Comparison of ENCODE assay signal across 15 cellular contexts in the genomic region with DNA sequence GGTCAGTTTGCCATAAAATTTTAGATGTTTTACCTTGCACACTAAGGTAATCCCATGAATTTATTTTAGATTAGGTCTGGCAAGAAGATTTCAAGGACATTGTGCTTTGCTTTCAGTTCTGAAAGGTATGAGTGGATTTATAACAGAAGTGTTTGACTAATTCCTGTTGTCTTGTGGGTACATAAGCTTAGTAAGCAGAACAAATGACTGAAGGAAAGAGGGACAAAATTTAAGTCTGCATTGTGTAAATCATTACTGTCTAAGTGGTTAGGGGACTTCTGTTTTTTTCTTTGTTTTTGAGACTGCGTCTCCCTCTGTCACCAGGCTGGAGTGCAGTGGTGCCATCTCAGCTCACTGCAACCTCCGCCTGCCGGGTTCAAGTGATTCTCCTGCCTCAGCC.
"Had no signal": no experiment of that assay in that cellular context is flagged by ENCODE, and none has a peak within 500 bp of the region (broad histone marks: within the 10 kb centered on the region; RNA-seq: fewer than 3 reads in every experiment).

No MANE protein-coding gene starts in this region.

- H3K4me3 Mint-ChIP-seq: activated B cell treated with CpG ODN at 0.5 μM for 24 hours; activated CD4-positive, alpha-beta T cell treated with anti-CD3 and anti-CD28 coated beads, Interleukin-2, amount 10 ng/mL, durations not matched to agents 24 days and 14 days; activated naive CD8-positive, alpha-beta T cell; endodermal cell; natural killer cell treated with Interleukin-12 subunit alpha and Interleukin-12 subunit beta and Interleukin-15 and Interleukin-18, amount 100 ng/mL, for 72 hours had no signal

- H3K27ac ChIP-seq: dorsolateral prefrontal cortex, heart left ventricle, suprapubic skin had no signal

- H3K27me3 Mint-ChIP-seq: activated B cell treated with CpG ODN at 0.5 μM for 24 hours; activated CD4-positive, alpha-beta T cell treated with anti-CD3 and anti-CD28 coated beads, Interleukin-2, amount 10 ng/mL, durations not matched to agents 24 days and 14 days; activated naive CD8-positive, alpha-beta T cell; natural killer cell treated with Interleukin-12 subunit alpha and Interleukin-12 subunit beta and Interleukin-15 and Interleukin-18, amount 100 ng/mL, for 72 hours had no signal

- ATAC-seq: heart left ventricle had no signal

- H3K27me3 ChIP-seq: dorsolateral prefrontal cortex, heart left ventricle, suprapubic skin had no signal

- H3K27ac Mint-ChIP-seq: activated B cell treated with CpG ODN at 0.5 μM for 24 hours; activated CD4-positive, alpha-beta T cell treated with anti-CD3 and anti-CD28 coated beads, Interleukin-2, amount 10 ng/mL, durations not matched to agents 24 days and 14 days; activated naive CD8-positive, alpha-beta T cell; endodermal cell had no signal

- H3K4me3 ChIP-seq: dorsolateral prefrontal cortex, heart left ventricle, suprapubic skin had no signal

- H3K9me3 Mint-ChIP-seq: activated B cell treated with CpG ODN at 0.5 μM for 24 hours; activated CD4-positive, alpha-beta T cell treated with anti-CD3 and anti-CD28 coated beads, Interleukin-2, amount 10 ng/mL, durations not matched to agents 24 days and 14 days; endodermal cell; natural killer cell treated with Interleukin-12 subunit alpha and Interleukin-12 subunit beta and Interleukin-15 and Interleukin-18, amount 100 ng/mL, for 72 hours had no signal

- H3K9me3 ChIP-seq: heart left ventricle, suprapubic skin had no signal

- DNase-seq: activated B cell treated with CpG ODN at 0.5 μM for 24 hours; activated CD4-positive, alpha-beta T cell treated with anti-CD3 and anti-CD28 coated beads, Interleukin-2, amount 10 ng/mL, durations not matched to agents 24 days and 14 days; activated effector memory CD4-positive, alpha-beta T cell treated with Interleukin-2 at 50 U/mL for 16 hours; amniotic stem cell; dorsolateral prefrontal cortex; endodermal cell; heart left ventricle; nucleus accumbens; posterior cingulate gyrus; retina; stimulated activated naive CD4-positive, alpha-beta T cell; trophoblast cell had no signal
